24 cellular contexts compared by ENCODE assay signal in genomic region chr2:121587131-121587530, GRCh38. TPM values are rescaled to one million over a fixed set of nuclear protein-coding genes. Genes with fewer than 3 reads are reported as not detected.
DNase-seq lines count a peak whose midpoint lies in the region; ATAC-seq, FAIRE-seq and TF ChIP-seq lines count a peak whose summit lies in the region.
"Had no signal": no experiment of that assay in that cellular context is flagged by ENCODE, and none has a peak within 500 bp of the region (broad histone marks: within the 10 kb centered on the region; RNA-seq: fewer than 3 reads in every experiment).

No MANE protein-coding gene starts in this region.

- peak overlapping the region in 5 of 7 donors; percentile 19 to 71 (median 47) for H3K27ac Mint-ChIP-seq in CD14-positive monocyte
- peak overlapping the region; percentile 38 to 90 (median 74); a peak in 4 of 7 replicates for H3K27ac Mint-ChIP-seq in H9
- H3K27ac Mint-ChIP-seq in astrocyte (ENCODE audit: unreplicated experiment), result peak overlapping the region; percentile 22
- H3K27ac Mint-ChIP-seq: CD4-positive, alpha-beta memory T cell had no signal

- H3K4ac ChIP-seq in H9 (ENCODE audit: low read depth, low read length) (no peak overlapping the region), mesendoderm (ENCODE audit: low read depth, low read length) (no peak overlapping the region)

- WGBS in H9 (ENCODE audit: extremely low coverage, insufficient read length, low lambda C conversion rate), result no CpG with 5 or more reads among the region's 4 CpGs
- no CpG with 5 or more reads among the region's 4 CpGs for WGBS in mesendoderm (ENCODE audit: extremely low coverage, insufficient coverage, low lambda C conversion rate)

- H2BK12ac ChIP-seq in H9 (ENCODE audit: insufficient read length, low read depth, low read length), result no peak overlapping the region

- H3K9me3 Mint-ChIP-seq in CD14-positive monocyte (no peaks in the 10 kb centered on the region), H9 (no peaks in the 10 kb centered on the region), astrocyte (ENCODE audit: unreplicated experiment) (no peaks in the 10 kb centered on the region)
- H3K9me3 Mint-ChIP-seq: CD4-positive, alpha-beta memory T cell had no signal

- H3K9me3 ChIP-seq in H9 (ENCODE audit: control insufficient read depth, low read depth, low read length) (no peaks in the 10 kb centered on the region), astrocyte (ENCODE audit: insufficient read depth, low read depth, low read length) (no peaks in the 10 kb centered on the region)
- H3K9me3 ChIP-seq: BE2C; BLaER1 treated with 17β-estradiol and CSF1 and Interleukin-3, amounts not matched to agents 10 nM and 100 nM had no signal

- H3K36me3 ChIP-seq in astrocyte (ENCODE audit: insufficient read depth, low read length) (peaks cover 3% of the 10 kb centered on the region), mesendoderm (ENCODE audit: control insufficient read depth, insufficient read depth, low read length) (no peaks in the 10 kb centered on the region)
- H3K36me3 ChIP-seq: BE2C had no signal

- H3K4me2 ChIP-seq in H9 (ENCODE audit: insufficient read depth, insufficient read length, low read length) (no peak overlapping the region), astrocyte (ENCODE audit: low read length) (no peak overlapping the region), mesendoderm (ENCODE audit: low read length) (no peak overlapping the region)
- H3K4me2 ChIP-seq: BLaER1 treated with 17β-estradiol and CSF1 and Interleukin-3, amounts not matched to agents 10 nM and 100 nM had no signal

- TF ChIP-seq CTCF in CD14-positive monocyte (IDR thresholded peaks at IDR 0.05), result no peak
- no peak for TF ChIP-seq CTCF in H9 (conservative IDR thresholded peaks at IDR 0.05)
- no peak for TF ChIP-seq CTCF in astrocyte (IDR thresholded peaks at IDR 0.05; ENCODE audit: insufficient read depth, low read depth, low read length)

- no peaks in the 10 kb centered on the region for H3K4me1 ChIP-seq in H9 (ENCODE audit: insufficient read depth, low read length)
- H3K4me1 ChIP-seq in astrocyte (ENCODE audit: insufficient read depth, low read length), result peaks cover 3% of the 10 kb centered on the region
- H3K4me1 ChIP-seq in mesendoderm (ENCODE audit: control insufficient read depth, low read depth, low read length), result no peaks in the 10 kb centered on the region
- H3K4me1 ChIP-seq: BE2C had no signal

- peaks cover 10% of the 10 kb centered on the region for H3K4me1 Mint-ChIP-seq in CD14-positive monocyte
- peaks cover 10 to 12% of the 10 kb centered on the region in 2 experiments for H3K4me1 Mint-ChIP-seq in H9
- peaks cover 6% of the 10 kb centered on the region for H3K4me1 Mint-ChIP-seq in astrocyte (ENCODE audit: low read depth, unreplicated experiment)

- H4K5ac ChIP-seq in H9 (ENCODE audit: insufficient read length, low read depth, low read length), result no peak overlapping the region
- no peak overlapping the region for H4K5ac ChIP-seq in mesendoderm (ENCODE audit: low read length)

- H2AFZ ChIP-seq in H9 (ENCODE audit: low read length) (no peak overlapping the region), astrocyte (ENCODE audit: low read depth, low read length) (no peak overlapping the region)

- no peak overlapping the region for H3K23ac ChIP-seq in H9 (ENCODE audit: insufficient read length, low read depth, low read length)
- H3K23ac ChIP-seq in mesendoderm (ENCODE audit: low read length), result no peak overlapping the region

- no peak for FAIRE-seq in astrocyte (lab: Jason Lieb, UNC)
- FAIRE-seq: A204.1, G401.6, GM12892, GM19239, H54 had no signal

- H3K56ac ChIP-seq in H9 (ENCODE audit: insufficient read length, low read depth, low read length) (no peak overlapping the region), mesendoderm (ENCODE audit: low read length) (no peak overlapping the region)

- H3K4me3 ChIP-seq in astrocyte (ENCODE audit: insufficient read depth, low read depth, low read length) (no peak overlapping the region), mesendoderm (ENCODE audit: low read length) (no peak overlapping the region)
- H3K4me3 ChIP-seq: BLaER1 treated with 17β-estradiol and CSF1 and Interleukin-3, amounts not matched to agents 10 nM and 100 nM had no signal

- DNase-seq in CD14-positive monocyte (ENCODE audit: low spot score) (no peak), H9 (no peak), astrocyte (ENCODE audit: low read depth) (no peak), mesendoderm (peak; percentile 36), head of caudate nucleus (no peak)
- DNase-seq: AML-193; BE2C; Calu3; CD4-positive, alpha-beta memory T cell; COR-L47; DMS53; DMS79 treated with DMSO at 0.1 percent for 48 hours; GOT3; HCEC 1CT had no signal

- H2BK5ac ChIP-seq in H9 (ENCODE audit: insufficient read length, low read length) (no peak overlapping the region), mesendoderm (ENCODE audit: low read length) (no peak overlapping the region)

- no peaks in the 10 kb centered on the region for H4K20me1 ChIP-seq in H9 (ENCODE audit: control insufficient read depth, insufficient read depth, insufficient read length)
- peaks cover 64% of the 10 kb centered on the region for H4K20me1 ChIP-seq in astrocyte (ENCODE audit: insufficient read depth, low read length)

- no peak overlapping the region for H2AK5ac ChIP-seq in H9 (ENCODE audit: insufficient read length, low read length)
- H2AK5ac ChIP-seq in mesendoderm (ENCODE audit: low read length), result no peak overlapping the region

- intact Hi-C loops in CD14-positive monocyte (cut with micrococcal nuclease) (no loop called here), head of caudate nucleus (cut with DNase I) (no loop called here)

- H3K27ac ChIP-seq in H9 (ENCODE audit: insufficient read length, low read depth, low read length) (no peak overlapping the region), astrocyte (ENCODE audit: low read depth, low read length) (no peak overlapping the region), mesendoderm (ENCODE audit: low read depth, low read length) (no peak overlapping the region)
- H3K27ac ChIP-seq: 22Rv1; BLaER1 treated with 17β-estradiol and CSF1 and Interleukin-3, amounts not matched to agents 10 nM and 100 nM had no signal

- no peak overlapping the region for H3K14ac ChIP-seq in H9 (ENCODE audit: insufficient read depth, low read length)

- H2BK120ac ChIP-seq in H9 (ENCODE audit: low read depth, low read length, poor library complexity, severe bottlenecking) (no peak overlapping the region), mesendoderm (ENCODE audit: low read depth, low read length) (no peak overlapping the region)

- H2BK15ac ChIP-seq in H9 (ENCODE audit: low read depth, low read length) (no peak overlapping the region), mesendoderm (replicated peaks; ENCODE audit: low read depth) (no peak overlapping the region)

- H3K27me3 ChIP-seq in H9 (ENCODE audit: insufficient read depth, low read length) (no peaks in the 10 kb centered on the region), astrocyte (ENCODE audit: insufficient read depth, low read length) (no peaks in the 10 kb centered on the region), mesendoderm (ENCODE audit: insufficient read depth, low read length, poor library complexity) (no peaks in the 10 kb centered on the region)
- H3K27me3 ChIP-seq: BE2C; BLaER1 treated with 17β-estradiol and CSF1 and Interleukin-3, amounts not matched to agents 10 nM and 100 nM had no signal

- no peak overlapping the region for H3T11ph ChIP-seq in H9 (ENCODE audit: low read length)

- H3K36me3 Mint-ChIP-seq in CD14-positive monocyte (peaks cover 20 to 25% of the 10 kb centered on the region in 2 donors), H9 (ENCODE audit: insufficient read depth in 1 of 3, low read depth in 3 of 3) (peaks cover 0 to 7% (median 0%) of the 10 kb centered on the region in 3 experiments; a peak in 3 of 7 replicates), astrocyte (ENCODE audit: low read depth, unreplicated experiment) (peaks cover 7% of the 10 kb centered on the region)

- no peak overlapping the region for H3K18ac ChIP-seq in H9 (ENCODE audit: insufficient read length, low read depth, low read length)
- no peak overlapping the region for H3K18ac ChIP-seq in mesendoderm (ENCODE audit: low read length)

- ATAC-seq in GM18858 (IDR thresholded peaks at IDR 0.05; ENCODE audit: unreplicated experiment) (no peak), HG03095 (IDR thresholded peaks at IDR 0.05; ENCODE audit: unreplicated experiment) (no peak)
- ATAC-seq in activated CD4-positive, CD25-positive, alpha-beta regulatory T cell treated with anti-CD3 and anti-CD28 coated beads, Interleukin-2, amount 50 U/mL, for 24 hours, result no peak

- H3K4me3 Mint-ChIP-seq in CD14-positive monocyte (no peak overlapping the region), H9 (no peak overlapping the region; a peak in 1 of 5 replicates), astrocyte (ENCODE audit: unreplicated experiment) (no peak overlapping the region)
- H3K4me3 Mint-ChIP-seq: CD4-positive, alpha-beta memory T cell had no signal

- no peak overlapping the region for H3K9ac ChIP-seq in H9 (ENCODE audit: extremely low read depth, insufficient read length, low read length)
- no peak overlapping the region for H3K9ac ChIP-seq in astrocyte (ENCODE audit: low read length)
- H3K9ac ChIP-seq in mesendoderm (ENCODE audit: low read length), result no peak overlapping the region
- H3K9ac ChIP-seq: BLaER1 treated with 17β-estradiol and CSF1 and Interleukin-3, amounts not matched to agents 10 nM and 100 nM had no signal

- H2BK20ac ChIP-seq in H9 (ENCODE audit: low read depth, low read length, poor library complexity, severe bottlenecking), result no peak overlapping the region

- H3K79me2 ChIP-seq in H9 (ENCODE audit: insufficient read depth, low read length) (no peaks in the 10 kb centered on the region; the same call in 1 of the 2 replicates), astrocyte (ENCODE audit: insufficient read depth, low read length) (peaks cover 56% of the 10 kb centered on the region), mesendoderm (ENCODE audit: control insufficient read depth, insufficient read depth, low read length) (peaks cover 7% of the 10 kb centered on the region)

- peaks cover 0 to 2% (median under 1%) of the 10 kb centered on the region in 3 donors for H3K27me3 Mint-ChIP-seq in CD14-positive monocyte (ENCODE audit: low read depth in 3 of 3)
- H3K27me3 Mint-ChIP-seq in H9 (ENCODE audit: low read depth), result no peaks in the 10 kb centered on the region
- H3K27me3 Mint-ChIP-seq in astrocyte (ENCODE audit: low read depth, unreplicated experiment), result no peaks in the 10 kb centered on the region
- H3K27me3 Mint-ChIP-seq: CD4-positive, alpha-beta memory T cell had no signal

- H4K91ac ChIP-seq in H9 (ENCODE audit: insufficient read length, low read depth, low read length), result no peak overlapping the region

- H3K23me2 ChIP-seq in H9 (ENCODE audit: insufficient read length, low read depth, low read length, poor library complexity, severe bottlenecking), result no peaks in the 10 kb centered on the region

- H4K8ac ChIP-seq in H9 (replicated peaks; ENCODE audit: insufficient read length, low read depth, low read length) (no peak overlapping the region), mesendoderm (ENCODE audit: low read depth, low read length) (no peak overlapping the region)

- H3K79me1 ChIP-seq in H9 (ENCODE audit: insufficient read depth, low read depth, low read length, poor library complexity, severe bottlenecking) (no peaks in the 10 kb centered on the region), mesendoderm (ENCODE audit: low read length) (peaks cover 15% of the 10 kb centered on the region)

RNA-seq across cellular contexts. Expression of gene RNU4ATAC, which starts 56.5 kb away (rescaled TPM):
- polyA plus RNA-seq in CD14-positive monocyte, result not detected
- total RNA-seq in H9 (2021) (not detected in 2 replicates), astrocyte (not detected in 2 replicates)
- polyA plus RNA-seq in mesendoderm (2013, experiment 1 of 2), result not detected
- polyA plus RNA-seq in mesendoderm (2013, experiment 2 of 2), result not detected
- total RNA-seq: Calu3; CD4-positive, alpha-beta memory T cell had no signal
- polyA plus RNA-seq: CD4-positive, alpha-beta memory T cell had no signal

Comparison
In these comparisons a context has a peak if more than half of its experiments do, and no peak if none do; other contexts are left out.
1. H3K27ac Mint-ChIP-seq: peak in every context shown above with its lines; median percentile 74 in H9; 47 in CD14-positive monocyte; 22 in astrocyte.